In genomic region chr14:32460267-32460666, GRCh38 we compare ENCODE assay signal across 24 cellular contexts.
DNase-seq lines count a peak whose midpoint lies in the region; ATAC-seq, FAIRE-seq and TF ChIP-seq lines count a peak whose summit lies in the region.
"Had no signal": no experiment of that assay in that cellular context is flagged by ENCODE, and none has a peak within 500 bp of the region (broad histone marks: within the 10 kb centered on the region; RNA-seq: fewer than 3 reads in every experiment).

No MANE protein-coding gene starts in this region.

- POLR2A ChIA-PET in H1 (lab: Charles Lee; ENCODE audit: partially characterized antibody) = no interaction called here

- H4K8ac ChIP-seq in H1 (ENCODE audit: extremely low read depth, insufficient read depth, low read length) (peak overlapping the region; percentile 14; the same call in 1 of the 2 replicates), mesenchymal stem cell (ENCODE audit: low read length) (no peak overlapping the region)

- H3K4me2 ChIP-seq in H1 (ENCODE audit: insufficient read depth in 1 of 2, low read depth in 2 of 2, low read length in 2 of 2) (no peak overlapping the region), mesenchymal stem cell (ENCODE audit: low read length, poor library complexity, severe bottlenecking) (no peak overlapping the region)
- H3K4me2 ChIP-seq: A549; BLaER1 treated with 17β-estradiol and CSF1 and Interleukin-3, amounts not matched to agents 10 nM and 100 nM; GM23338 had no signal

- no peak overlapping the region for H2BK5ac ChIP-seq in H1 (ENCODE audit: low read depth, low read length)
- no peak overlapping the region for H2BK5ac ChIP-seq in mesenchymal stem cell (ENCODE audit: low read depth, low read length, poor library complexity, severe bottlenecking)

- no peak for TF ChIP-seq RAD21 in H1 (IDR thresholded peaks at IDR 0.05 in 1 of 2, conservative IDR thresholded peaks at IDR 0.05 in 1 of 2; ENCODE audit: low read depth in 2 of 2, low read length in 2 of 2)

- no peak for TF ChIP-seq EP300 in H1 (IDR thresholded peaks at IDR 0.05; ENCODE audit: borderline replicate concordance in 1 of 2, low read depth in 2 of 2, low read length in 2 of 2)

- peaks cover 26% of the 10 kb centered on the region for H3K4me1 ChIP-seq in left ventricle myocardium inferior
- no peaks in the 10 kb centered on the region for H3K4me1 ChIP-seq in right atrium auricular region
- no peaks in the 10 kb centered on the region for H3K4me1 ChIP-seq in H1 (replicated peaks in 1 of 4; ENCODE audit: control insufficient read depth in 3 of 4, insufficient read depth in 4 of 4, low read length in 3 of 4)
- H3K4me1 ChIP-seq in mesenchymal stem cell (ENCODE audit: control insufficient read depth, insufficient read depth, low read depth, low read length) = peaks cover 1% of the 10 kb centered on the region
- H3K4me1 ChIP-seq in stomach smooth muscle (ENCODE audit: control insufficient read depth, insufficient read depth, low read length) = peaks cover 5% of the 10 kb centered on the region
- H3K4me1 ChIP-seq: A549; BLaER1 treated with 17β-estradiol and CSF1 and Interleukin-3, amounts not matched to agents 10 nM and 100 nM had no signal

- no peaks in the 10 kb centered on the region for H4K20me1 ChIP-seq in H1 (replicated peaks in 1 of 2; ENCODE audit: control insufficient read depth in 1 of 2, insufficient read depth in 2 of 2, low read length in 2 of 2)
- H4K20me1 ChIP-seq: BLaER1 treated with 17β-estradiol and CSF1 and Interleukin-3, amounts not matched to agents 10 nM and 100 nM had no signal

- H3K9me3 ChIP-seq in left ventricle myocardium inferior (replicated peaks) = peaks cover 7% of the 10 kb centered on the region
- H3K9me3 ChIP-seq in right atrium auricular region = no peaks in the 10 kb centered on the region
- H3K9me3 ChIP-seq in H1 (ENCODE audit: insufficient read depth in 2 of 2, low read depth in 1 of 2, low read length in 1 of 2) = no peaks in the 10 kb centered on the region
- peaks cover 11% of the 10 kb centered on the region for H3K9me3 ChIP-seq in mesenchymal stem cell (ENCODE audit: control insufficient read depth, low read length)
- no peaks in the 10 kb centered on the region for H3K9me3 ChIP-seq in stomach smooth muscle (ENCODE audit: control insufficient read depth in 2 of 2, low read length in 2 of 2)
- H3K9me3 ChIP-seq: A549, BE2C had no signal

- no peak overlapping the region for H3K23ac ChIP-seq in H1 (ENCODE audit: insufficient read length)
- H3K23ac ChIP-seq in mesenchymal stem cell (ENCODE audit: low read length in 2 of 2) = no peak overlapping the region

- H2BK20ac ChIP-seq in H1 (ENCODE audit: low read length) = no peak overlapping the region

- H2BK15ac ChIP-seq in H1 (ENCODE audit: low read length) (no peak overlapping the region), mesenchymal stem cell (ENCODE audit: low read depth, poor library complexity, severe bottlenecking) (no peak overlapping the region)

- no peak overlapping the region for H2AK5ac ChIP-seq in H1 (ENCODE audit: low read depth, low read length)
- peak overlapping the region; percentile 33 for H2AK5ac ChIP-seq in mesenchymal stem cell (ENCODE audit: low read length, severe bottlenecking)

- no peak overlapping the region for H3K56ac ChIP-seq in H1 (replicated peaks; ENCODE audit: insufficient read length, low read depth, low read length)

- no peak for TF ChIP-seq CTCF in left ventricle myocardium inferior (IDR thresholded peaks at IDR 0.05; ENCODE audit: borderline replicate concordance)
- no peak for TF ChIP-seq CTCF in right atrium auricular region (IDR thresholded peaks at IDR 0.05)
- no peak for TF ChIP-seq CTCF in H1 (IDR thresholded peaks at IDR 0.05; ENCODE audit: control extremely low read depth in 1 of 3, insufficient read depth in 1 of 3, low read depth in 1 of 3, low read length in 3 of 3)

- DNase-seq in left ventricle myocardium inferior (no peak), right atrium auricular region (ENCODE audit: low spot score) (no peak), H1 (ENCODE audit: low read depth in 1 of 2, low spot score in 2 of 2) (no peak), mesenchymal stem cell (no peak), H4 (ENCODE audit: low spot score) (no peak)
- DNase-seq: 8988T; ACHN; AML-193; BE2C; CD4-positive, alpha-beta T cell; CD8-positive, alpha-beta memory T cell; DMS 273 treated with DMSO at 0.1 percent for 48 hours; DMS79; EL; GDM1; H7; HCEC 1CT had no signal

- no peak overlapping the region for H2BK12ac ChIP-seq in H1 (ENCODE audit: low read depth, low read length)
- peak overlapping the region in 1 of 2 experiments; percentile 50 for H2BK12ac ChIP-seq in mesenchymal stem cell (ENCODE audit: low read length in 2 of 2)

- H2AFZ ChIP-seq in H1 (ENCODE audit: low read length) = 0 out of 2 replicates have a peak overlapping the region, but pooled peaks have one; percentile 68
- H2AFZ ChIP-seq in mesenchymal stem cell (ENCODE audit: low read depth, low read length) = no peak overlapping the region
- H2AFZ ChIP-seq: GM23338 had no signal

- H3K79me1 ChIP-seq in H1 (ENCODE audit: low read depth, low read length) (no peaks in the 10 kb centered on the region), mesenchymal stem cell (replicated peaks; ENCODE audit: low read length, poor library complexity, severe bottlenecking) (no peaks in the 10 kb centered on the region)

- no peak for TF ChIP-seq POLR2A in H1 (IDR thresholded peaks at IDR 0.05; ENCODE audit: control extremely low read depth in 1 of 2, low read depth in 2 of 2, low read length in 2 of 2)

- H3K18ac ChIP-seq in H1 (ENCODE audit: extremely low read depth, low read length) = no peak overlapping the region; the same call in 1 of the 2 replicates
- H3K18ac ChIP-seq in mesenchymal stem cell (ENCODE audit: low read depth in 1 of 2, low read length in 2 of 2) = peak overlapping the region in 1 of 2 experiments; percentile 70

- H4K5ac ChIP-seq in H1 (ENCODE audit: insufficient read length, low read depth, low read length) = no peak overlapping the region

- H3K4ac ChIP-seq in H1 (replicated peaks; ENCODE audit: insufficient read length, low read depth, low read length) (no peak overlapping the region), mesenchymal stem cell (ENCODE audit: low read depth in 1 of 2, low read length in 2 of 2) (no peak overlapping the region)

- no peak overlapping the region for H3K14ac ChIP-seq in H1 (ENCODE audit: insufficient read length)
- no peak overlapping the region for H3K14ac ChIP-seq in mesenchymal stem cell (ENCODE audit: low read length in 2 of 2)

- 93% methylated on average over 4 of the region's 4 CpGs; no CpG with 5 or more reads in 1 of the 2 experiments for WGBS in H1 (ENCODE audit: extremely low coverage in 1 of 2, insufficient coverage in 1 of 2, insufficient read length in 1 of 2, insufficient replicate concordance in 2 of 2, low coverage in 1 of 2, low lambda C conversion rate in 2 of 2, missing lambda C conversion rate in 1 of 2), 2 experiments
- WGBS in mesenchymal stem cell = 95% methylated on average over 4 of the region's 4 CpGs

- H3K4me3 ChIP-seq in left ventricle myocardium inferior (no peak overlapping the region), right atrium auricular region (no peak overlapping the region), H1 (ENCODE audit: extremely low read depth in 1 of 4, insufficient read depth in 2 of 4, low read depth in 3 of 4, low read length in 4 of 4) (no peak overlapping the region), mesenchymal stem cell (ENCODE audit: insufficient read depth in 1 of 2, low read depth in 1 of 2, low read length in 2 of 2) (no peak overlapping the region), stomach smooth muscle (ENCODE audit: low read length in 2 of 2) (no peak overlapping the region)
- H3K4me3 ChIP-seq: A549; BLaER1 treated with 17β-estradiol and CSF1 and Interleukin-3, amounts not matched to agents 10 nM and 100 nM; GM12878; GM23338 had no signal

- ATAC-seq in GM18870 (IDR thresholded peaks at IDR 0.05; ENCODE audit: unreplicated experiment) = no peak
- ATAC-seq: A549, GM12878, GM23338 had no signal

- H3K27ac ChIP-seq in left ventricle myocardium inferior (replicated peaks) (peak overlapping the region; percentile 47), right atrium auricular region (no peak overlapping the region), H1 (ENCODE audit: low read depth, low read length) (no peak overlapping the region), mesenchymal stem cell (ENCODE audit: low read length, poor library complexity, severe bottlenecking) (no peak overlapping the region), stomach smooth muscle (ENCODE audit: low read length) (peak overlapping the region; percentile 42)
- H3K27ac ChIP-seq: A549; BLaER1 treated with 17β-estradiol and CSF1 and Interleukin-3, amounts not matched to agents 10 nM and 100 nM had no signal

- intact Hi-C loops in left ventricle myocardium inferior (cut with micrococcal nuclease) = no loop called here

- no peaks in the 10 kb centered on the region for H3K27me3 ChIP-seq in left ventricle myocardium inferior (ENCODE audit: low read depth)
- H3K27me3 ChIP-seq in right atrium auricular region = no peaks in the 10 kb centered on the region
- no peaks in the 10 kb centered on the region for H3K27me3 ChIP-seq in H1 (replicated peaks in 1 of 4; ENCODE audit: control insufficient read depth in 3 of 4, extremely low read depth in 1 of 4, insufficient read depth in 3 of 4, low read length in 3 of 4)
- H3K27me3 ChIP-seq in mesenchymal stem cell (ENCODE audit: control insufficient read depth in 1 of 2, insufficient read depth in 1 of 2, low read length in 2 of 2) = peaks cover 0 to 6% of the 10 kb centered on the region in 2 experiments
- H3K27me3 ChIP-seq in stomach smooth muscle (ENCODE audit: control insufficient read depth in 1 of 2, insufficient read depth in 2 of 2, low read length in 2 of 2) = no peaks in the 10 kb centered on the region
- H3K27me3 ChIP-seq: BE2C; BLaER1 treated with 17β-estradiol and CSF1 and Interleukin-3, amounts not matched to agents 10 nM and 100 nM had no signal

- no peak for FAIRE-seq in H1 (lab: Jason Lieb, UNC)
- FAIRE-seq: A549, D721Med, GM12878 had no signal

- H2BK120ac ChIP-seq in H1 (replicated peaks; ENCODE audit: low read depth, low read length) = no peak overlapping the region
- H2BK120ac ChIP-seq in mesenchymal stem cell (ENCODE audit: low read depth, low read length) = no peak overlapping the region

- H3K79me2 ChIP-seq in H1 (ENCODE audit: control insufficient read depth in 1 of 2, insufficient read depth in 2 of 2, low read length in 2 of 2) = no peaks in the 10 kb centered on the region

- H3K23me2 ChIP-seq in H1 (ENCODE audit: low read depth, low read length) = no peaks in the 10 kb centered on the region

- H3K36me3 ChIP-seq in left ventricle myocardium inferior (no peaks in the 10 kb centered on the region), right atrium auricular region (no peaks in the 10 kb centered on the region), H1 (ENCODE audit: control insufficient read depth in 2 of 4, insufficient read depth in 4 of 4, low read length in 3 of 4) (no peaks in the 10 kb centered on the region), mesenchymal stem cell (ENCODE audit: control insufficient read depth in 1 of 2, insufficient read depth in 2 of 2, low read depth in 1 of 2, low read length in 2 of 2) (no peaks in the 10 kb centered on the region), stomach smooth muscle (ENCODE audit: control insufficient read depth in 2 of 2, insufficient read depth in 2 of 2, low read length in 2 of 2) (no peaks in the 10 kb centered on the region)
- H3K36me3 ChIP-seq: BE2C; BLaER1 treated with 17β-estradiol and CSF1 and Interleukin-3, amounts not matched to agents 10 nM and 100 nM had no signal

- no peak overlapping the region for H4K91ac ChIP-seq in H1 (replicated peaks; ENCODE audit: insufficient read length, low read length)
- no peak overlapping the region for H4K91ac ChIP-seq in mesenchymal stem cell (ENCODE audit: low read length)

- CTCF ChIA-PET in H1 (lab: Charles Lee; ENCODE audit: partially characterized antibody) = interaction anchor here (0.7 kb wide), 1 partner anchor 15 kb away, joined by 4 read pairs; no protein-coding TSS in a partner anchor

- H3K9ac ChIP-seq in H1 (replicated peaks in 1 of 4; ENCODE audit: extremely low read depth in 1 of 4, low read depth in 3 of 4, low read length in 3 of 4) (no peak overlapping the region), mesenchymal stem cell (ENCODE audit: low read length) (no peak overlapping the region), stomach smooth muscle (ENCODE audit: low read length in 2 of 2) (no peak overlapping the region)
- H3K9ac ChIP-seq: BLaER1 treated with 17β-estradiol and CSF1 and Interleukin-3, amounts not matched to agents 10 nM and 100 nM had no signal

Comparison
In these comparisons a context has a peak if more than half of its experiments do, and no peak if none do; other contexts are left out.
1. H3K27ac ChIP-seq: peak in left ventricle myocardium inferior (single experiment) and stomach smooth muscle (single experiment); none in right atrium auricular region (0 of 2), H1 (single experiment) and mesenchymal stem cell (single experiment).